ENCODE assay signal across 23 cellular contexts in genomic region chr18:48957136-48957535, GRCh38. TPM values are rescaled to one million over a fixed set of nuclear protein-coding genes. Genes with fewer than 3 reads are reported as not detected.
DNase-seq lines count a peak whose midpoint lies in the region; ATAC-seq and TF ChIP-seq lines count a peak whose summit lies in the region.
"Had no signal": no experiment of that assay in that cellular context is flagged by ENCODE, and none has a peak within 500 bp of the region (broad histone marks: within the 10 kb centered on the region; RNA-seq: fewer than 3 reads in every experiment).

No MANE protein-coding gene starts in this region.

- H2BK5ac ChIP-seq in IMR-90 (ENCODE audit: low read depth, low read length, poor library complexity, severe bottlenecking), result peak overlapping the region; percentile 96

- POLR2A ChIA-PET in IMR-90 (lab: Charles Lee; ENCODE audit: unreplicated experiment), result no interaction called here

- peak overlapping the region; percentile 91 for H2BK120ac ChIP-seq in IMR-90 (ENCODE audit: low read depth, low read length)

- no peaks in the 10 kb centered on the region for H3K9me3 Mint-ChIP-seq in mesothelial cell of epicardium
- H3K9me3 Mint-ChIP-seq: activated CD4-positive, alpha-beta memory T cell treated with anti-CD3 and anti-CD28 coated beads for 36 hours; activated naive CD8-positive, alpha-beta T cell treated with anti-CD3 and anti-CD28 coated beads, Interleukin-2, amount 50 U/mL, for 24 hours; effector memory CD8-positive, alpha-beta T cell; nephron had no signal

- peak overlapping the region; percentile 60 for H2BK20ac ChIP-seq in IMR-90 (ENCODE audit: low read depth, low read length)

- H3K36me3 ChIP-seq in IMR-90 (ENCODE audit: control insufficient read depth, insufficient read depth, low read length) (no peaks in the 10 kb centered on the region), thoracic aorta (no peaks in the 10 kb centered on the region)
- H3K36me3 ChIP-seq: MG63, prostate gland had no signal

- H3K4me1 ChIP-seq in IMR-90 (ENCODE audit: control insufficient read depth, insufficient read depth, low read length) (peaks cover 26% of the 10 kb centered on the region), thoracic aorta (ENCODE audit: control insufficient read depth in 1 of 2, low read depth in 2 of 2) (peaks cover 30 to 67% of the 10 kb centered on the region in 2 donors)
- H3K4me1 ChIP-seq: prostate gland had no signal

- TF ChIP-seq POLR2A in IMR-90 (IDR thresholded peaks at IDR 0.05; ENCODE audit: low read depth, low read length), result no peak

- peak overlapping the region; percentile 57 to 64; a peak in 3 of 4 replicates for H4K8ac ChIP-seq in IMR-90 (ENCODE audit: low read depth in 2 of 2, low read length in 2 of 2)

- peak overlapping the region; percentile 97; the same call in 2 of the 3 replicates for H2BK15ac ChIP-seq in IMR-90 (ENCODE audit: low read depth, low read length)

- H3K56ac ChIP-seq in IMR-90 (ENCODE audit: extremely low read depth, insufficient read depth, low read length), result no peak overlapping the region

- ATAC-seq in IMR-90 (ENCODE audit: low read depth) (no peak), thoracic aorta (ENCODE audit: insufficient number of reproducible peaks, low FRiP score, low read depth) (no peak), left lobe of liver (no peak), HG03196 (IDR thresholded peaks at IDR 0.05; ENCODE audit: unreplicated experiment) (no peak)
- ATAC-seq: activated naive CD8-positive, alpha-beta T cell treated with anti-CD3 and anti-CD28 coated beads, Interleukin-2, amount 50 U/mL, for 24 hours; effector memory CD8-positive, alpha-beta T cell; left ventricle myocardium superior; stimulated activated naive CD8-positive, alpha-beta T cell treated with anti-CD3 and anti-CD28 coated beads, Interleukin-15, Interleukin-2, amounts not matched to agents 100 U/mL and 50 U/mL, for 24 hours had no signal

- peak overlapping the region; percentile 85 for H4K91ac ChIP-seq in IMR-90 (ENCODE audit: insufficient read depth, low read depth, low read length)

- no peak overlapping the region for H3K4me2 ChIP-seq in IMR-90 (ENCODE audit: low read depth, low read length)

- peaks cover 13% of the 10 kb centered on the region for H3K9me1 ChIP-seq in IMR-90 (ENCODE audit: insufficient read depth, low read length)

- no peaks in the 10 kb centered on the region for H3K36me3 Mint-ChIP-seq in mesothelial cell of epicardium
- H3K36me3 Mint-ChIP-seq: activated CD4-positive, alpha-beta memory T cell treated with anti-CD3 and anti-CD28 coated beads for 36 hours had no signal

- H2AK5ac ChIP-seq in IMR-90 (ENCODE audit: low read depth, low read length), result peak overlapping the region; percentile 98

- no peak overlapping the region for H3K23ac ChIP-seq in IMR-90 (ENCODE audit: low read depth, low read length)

- 0 out of 2 replicates have a peak overlapping the region, but pooled peaks have one; percentile 4 for H4K5ac ChIP-seq in IMR-90 (ENCODE audit: low read depth, low read length)

- H3K27me3 ChIP-seq in IMR-90 (ENCODE audit: control insufficient read depth, insufficient read depth, low read length) (no peaks in the 10 kb centered on the region), thoracic aorta (replicated peaks; ENCODE audit: insufficient read depth) (no peaks in the 10 kb centered on the region)
- H3K27me3 ChIP-seq: MG63 had no signal

- peak overlapping the region; percentile 79; the same call in 1 of the 2 replicates for H3K18ac ChIP-seq in IMR-90 (ENCODE audit: low read depth, low read length)

- no peak for TF ChIP-seq RAD21 in IMR-90 (IDR thresholded peaks at IDR 0.05; ENCODE audit: low read length)

- H3K4me1 Mint-ChIP-seq in mesothelial cell of epicardium, result peaks cover 41% of the 10 kb centered on the region

- no peak overlapping the region for H3K4me3 ChIP-seq in IMR-90 (ENCODE audit: insufficient read depth, low read depth, low read length)
- H3K4me3 ChIP-seq in coronary artery, result no peak overlapping the region
- no peak overlapping the region for H3K4me3 ChIP-seq in thoracic aorta
- H3K4me3 ChIP-seq: MG63, prostate gland had no signal

- in situ Hi-C loops in IMR-90 (cut with MboI; ENCODE audit: low sequenced_read_pairs), result no loop called here

- intact Hi-C loops in IMR-90 (cut with micrococcal nuclease), result no loop called here

- H3K4ac ChIP-seq in IMR-90 (ENCODE audit: low read depth, low read length), result peak overlapping the region; percentile 74

- 80% methylated on average over 2 of the region's 8 CpGs; no CpG with 5 or more reads in 1 of the 2 experiments for WGBS in IMR-90 (ENCODE audit: extremely low coverage in 2 of 2, insufficient read length in 1 of 2), 2 experiments

- H3K79me1 ChIP-seq in IMR-90 (ENCODE audit: low read depth in 1 of 2, low read length in 2 of 2), result peaks cover 0 to 9% of the 10 kb centered on the region in 2 experiments; a peak in 3 of 4 replicates

- no peak overlapping the region for H2AFZ ChIP-seq in IMR-90 (replicated peaks; ENCODE audit: low read length, poor library complexity)

- no peak overlapping the region for H3K9ac ChIP-seq in IMR-90 (ENCODE audit: low read depth, low read length)

- peak overlapping the region; percentile 43 for H3K27ac Mint-ChIP-seq in mesothelial cell of epicardium
- H3K27ac Mint-ChIP-seq: activated CD4-positive, alpha-beta memory T cell treated with anti-CD3 and anti-CD28 coated beads for 36 hours; activated naive CD8-positive, alpha-beta T cell treated with anti-CD3 and anti-CD28 coated beads, Interleukin-2, amount 50 U/mL, for 24 hours; B cell; effector memory CD8-positive, alpha-beta T cell had no signal

- dilution Hi-C loops in IMR-90 (cut with HindIII; ENCODE audit: low sequenced_read_pairs, unreplicated experiment), result no loop called here

- DNase-seq in IMR-90, result no peak
- peak; percentile 61 for DNase-seq in coronary artery (ENCODE audit: low spot score)
- no peak for DNase-seq in mesothelial cell of epicardium (ENCODE audit: low spot score in 2 of 2, unreplicated experiment in 2 of 2)
- DNase-seq in thoracic aorta (ENCODE audit: low spot score), result no peak
- DNase-seq in left lobe of liver (ENCODE audit: low spot score), result no peak
- no peak for DNase-seq in mesenteric fat pad (ENCODE audit: low spot score)
- DNase-seq in SK-N-DZ (ENCODE audit: low spot score), result no peak
- DNase-seq: activated CD4-positive, alpha-beta memory T cell treated with anti-CD3 and anti-CD28 coated beads for 36 hours; activated naive CD8-positive, alpha-beta T cell treated with anti-CD3 and anti-CD28 coated beads, Interleukin-2, amount 50 U/mL, for 24 hours; activated T-cell treated with anti-CD3 and anti-CD28 coated beads, Interleukin-2, amount 50 U/mL, for 48 hours; Calu3; cerebellar nuclear complex; effector memory CD8-positive, alpha-beta T cell; GF-D8; left ventricle myocardium superior; MG63; NCI-H1694 treated with DMSO at 0.1 percent for 48 hours; stimulated activated CD4-positive, alpha-beta T cell treated with anti-CD3 and anti-CD28 coated beads, Interleukin-15, amount 100 ng/mL, for 24 hours; stimulated activated naive CD8-positive, alpha-beta T cell treated with anti-CD3 and anti-CD28 coated beads, Interleukin-15, Interleukin-2, amounts not matched to agents 100 U/mL and 50 U/mL, for 24 hours had no signal

- CTCF ChIA-PET in IMR-90 (lab: Yijun Ruan, JAX), result no interaction called here

- H3K4me3 Mint-ChIP-seq in mesothelial cell of epicardium, result no peak overlapping the region
- H3K4me3 Mint-ChIP-seq: activated CD4-positive, alpha-beta memory T cell treated with anti-CD3 and anti-CD28 coated beads for 36 hours; activated naive CD8-positive, alpha-beta T cell treated with anti-CD3 and anti-CD28 coated beads, Interleukin-2, amount 50 U/mL, for 24 hours; B cell; effector memory CD8-positive, alpha-beta T cell; nephron had no signal

- no TSS peak for BruUV-seq in IMR-90 (replicated peaks; lab: Mats Ljungman, UMichigan)

- H4K20me1 ChIP-seq in IMR-90 (ENCODE audit: insufficient read depth, low read length), result no peaks in the 10 kb centered on the region; the same call in 1 of the 2 replicates

- no peaks in the 10 kb centered on the region for H3K27me3 Mint-ChIP-seq in mesothelial cell of epicardium (ENCODE audit: low read depth)
- H3K27me3 Mint-ChIP-seq: activated CD4-positive, alpha-beta memory T cell treated with anti-CD3 and anti-CD28 coated beads for 36 hours had no signal

- TF ChIP-seq CTCF in IMR-90 (conservative IDR thresholded peaks at IDR 0.05; ENCODE audit: low read depth, low read length) (no peak), coronary artery (IDR thresholded peaks at IDR 0.05) (no peak), mesothelial cell of epicardium (IDR thresholded peaks at IDR 0.05; ENCODE audit: unreplicated experiment) (no peak), thoracic aorta (IDR thresholded peaks at IDR 0.05) (no peak)

- H3K27ac ChIP-seq in IMR-90 (ENCODE audit: insufficient read depth, low read length) (peak overlapping the region; percentile 24; the same call in 1 of the 2 replicates), coronary artery (peak overlapping the region; percentile 28 to 92), thoracic aorta (peak overlapping the region; percentile 99 to 100)
- H3K27ac ChIP-seq: prostate gland had no signal

- peak overlapping the region; percentile 4; the same call in 1 of the 2 replicates for H3K14ac ChIP-seq in IMR-90 (replicated peaks; ENCODE audit: low read depth, low read length)

- no peak overlapping the region for H2AK9ac ChIP-seq in IMR-90 (replicated peaks; ENCODE audit: low read depth, low read length, poor library complexity)

- no peaks in the 10 kb centered on the region for H3K9me3 ChIP-seq in IMR-90 (ENCODE audit: control insufficient read depth, insufficient read depth, low read length)
- no peaks in the 10 kb centered on the region for H3K9me3 ChIP-seq in thoracic aorta
- H3K9me3 ChIP-seq: MG63, prostate gland had no signal

TF ChIP-seq in IMR-90, 13 proteins besides CTCF, POLR2A, EP300 and RAD21 (continues in another document):
- TF ChIP-seq MAFK (IDR thresholded peaks at IDR 0.05; ENCODE audit: low read depth, low read length), result no peak
- no peak for TF ChIP-seq MXI1 (IDR thresholded peaks at IDR 0.05; ENCODE audit: borderline replicate concordance, low read depth, low read length)
- no peak for TF ChIP-seq RCOR1 (IDR thresholded peaks at IDR 0.05; ENCODE audit: insufficient replicate concordance, low read length)
- TF ChIP-seq RFX5 (IDR thresholded peaks at IDR 0.05; ENCODE audit: low read depth, low read length), result no peak

RNA-seq across cellular contexts. Expression of gene SMAD7, which starts 6.4 kb away (rescaled TPM):
- 13.3 and 15.8 TPM in 2 replicates for total RNA-seq in IMR-90 (2012; rRNA removed)
- 17.6 and 17.9 TPM in 2 replicates for polyA plus RNA-seq in IMR-90 (2012; rRNA removed)
- polyA plus RNA-seq in IMR-90 (2012; cell fraction: cytosol; rRNA removed), result 8.3 and 14.6 TPM in 2 replicates
- polyA plus RNA-seq in IMR-90 (2012; cell fraction: nucleus; rRNA removed; ENCODE audit: low replicate concordance), result 22.6 and 22.9 TPM in 2 replicates
- total RNA-seq in mesothelial cell of epicardium, result 75.5 to 77.6 TPM (median 76.8 TPM) in 3 replicates
- 100 to 1,000 TPM in 1 of 2 donors, 10 to 100 TPM in 1; 80.8 to 107 TPM for total RNA-seq in thoracic aorta
- total RNA-seq in left lobe of liver, result 12.4 TPM
- 56.2 TPM for total RNA-seq in mesenteric fat pad
- 9.8 and 14.5 TPM in 2 replicates for polyA plus RNA-seq in SK-N-DZ (2014; cell fraction: cytosol; rRNA removed)
- polyA plus RNA-seq in SK-N-DZ (2014; cell fraction: nucleus; rRNA removed), result 6.3 and 6.9 TPM in 2 replicates

Comparison
In these comparisons a context has a peak if more than half of its experiments do, and no peak if none do; other contexts are left out.
1. H3K27ac ChIP-seq: peak in every context shown above with its lines; median percentile 100 in thoracic aorta; 60 in coronary artery; 24 in IMR-90.